ENCODE assay signal across 1 cellular context in the genomic region with DNA sequence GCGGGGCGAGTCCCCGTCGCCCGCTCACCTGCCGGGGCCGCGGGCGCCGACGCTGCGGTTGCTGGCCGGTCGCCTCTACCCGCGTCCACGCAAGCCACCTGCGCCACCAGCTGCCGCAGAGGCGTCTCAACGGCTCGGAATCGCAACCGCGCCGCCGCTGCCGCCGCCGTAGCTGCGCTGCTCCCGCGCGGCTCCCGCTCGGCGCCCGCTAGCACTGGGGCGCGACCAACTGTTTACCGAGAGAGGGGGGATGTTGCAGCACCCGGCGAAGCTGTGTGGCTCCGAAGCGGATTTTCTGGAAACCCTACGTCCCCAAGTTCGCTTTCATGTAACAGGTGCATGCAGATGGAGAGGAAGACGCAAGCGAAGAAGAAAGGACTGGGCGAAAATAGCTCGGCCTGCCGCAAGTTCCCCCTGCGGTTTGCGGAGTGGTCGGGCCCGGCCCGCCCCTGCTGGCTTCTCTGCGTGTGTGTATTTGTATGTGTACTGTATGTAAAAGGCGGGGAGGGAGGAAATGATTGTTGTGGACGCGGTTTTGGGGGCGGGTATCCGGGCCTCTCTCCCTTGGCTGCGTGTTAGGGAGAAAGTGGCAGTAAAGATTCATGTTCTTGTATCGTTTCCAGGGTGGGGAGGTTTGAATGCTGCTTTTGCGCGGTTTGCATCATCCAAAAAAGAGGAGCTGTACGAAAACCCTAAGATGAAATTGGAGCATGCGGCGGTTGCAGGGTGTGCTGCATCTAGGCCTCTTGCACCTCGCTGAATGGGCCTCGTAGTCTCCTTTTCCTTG.
TF ChIP-seq lines count a peak whose summit lies in the region.

Gene PSIP1 (minus strand): TSS at position 182 of the 787 bp plus-strand sequence. CDS start 782 bp downstream, outside the sequence.

TF ChIP-seq in HCT116, 20 proteins besides CTCF, POLR2A, EP300 and RAD21 (continued from another document):
- TF ChIP-seq REST (IDR thresholded peaks at IDR 0.05; ENCODE audit: low read depth) (no peak), EGR1 (IDR thresholded peaks at IDR 0.05; ENCODE audit: low read depth) (no peak), ZBTB33 (IDR thresholded peaks at IDR 0.05; ENCODE audit: extremely low read depth, insufficient replicate concordance, low read length) (peak; percentile 30), ATF3 (IDR thresholded peaks at IDR 0.05) (no peak), CBX3 (IDR thresholded peaks at IDR 0.05; ENCODE audit: low read depth) (no peak), EZH2phosphoT487 (IDR thresholded peaks at IDR 0.05; ENCODE audit: borderline replicate concordance) (no peak), ZFX (IDR thresholded peaks at IDR 0.05) (peak; percentile 16), SP1 (IDR thresholded peaks at IDR 0.05; ENCODE audit: low read depth) (peak; percentile 73), SRF (IDR thresholded peaks at IDR 0.05; ENCODE audit: low read depth) (no peak; the same call in 1 of the 2 replicates), YY1 (IDR thresholded peaks at IDR 0.05; ENCODE audit: extremely low read depth, insufficient replicate concordance, low read depth, low read length) (no peak), EZH2 (IDR thresholded peaks at IDR 0.05) (no peak), ZNF274 (IDR thresholded peaks at IDR 0.05; ENCODE audit: low read depth, low read length) (no peak), JUND (IDR thresholded peaks at IDR 0.05) (peak; percentile 77), POLR2AphosphoS5 (IDR thresholded peaks at IDR 0.05; ENCODE audit: low read depth, low read length) (peak; percentile 84), TCF7L2 (IDR thresholded peaks at IDR 0.05; ENCODE audit: borderline replicate concordance, extremely low read depth, insufficient read depth, insufficient read length) (peak; percentile 52), FOSL1 (IDR thresholded peaks at IDR 0.05; ENCODE audit: low read depth) (no peak), SIN3A (IDR thresholded peaks at IDR 0.05; ENCODE audit: low read depth) (peak; percentile 60; the same call in 1 of the 2 replicates)
- TF ChIP-seq, protein P1, sequence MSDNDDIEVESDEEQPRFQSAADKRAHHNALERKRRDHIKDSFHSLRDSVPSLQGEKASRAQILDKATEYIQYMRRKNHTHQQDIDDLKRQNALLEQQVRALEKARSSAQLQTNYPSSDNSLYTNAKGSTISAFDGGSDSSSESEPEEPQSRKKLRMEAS (IDR thresholded peaks at IDR 0.05), result peak; percentile 70
